In the genomic region with DNA sequence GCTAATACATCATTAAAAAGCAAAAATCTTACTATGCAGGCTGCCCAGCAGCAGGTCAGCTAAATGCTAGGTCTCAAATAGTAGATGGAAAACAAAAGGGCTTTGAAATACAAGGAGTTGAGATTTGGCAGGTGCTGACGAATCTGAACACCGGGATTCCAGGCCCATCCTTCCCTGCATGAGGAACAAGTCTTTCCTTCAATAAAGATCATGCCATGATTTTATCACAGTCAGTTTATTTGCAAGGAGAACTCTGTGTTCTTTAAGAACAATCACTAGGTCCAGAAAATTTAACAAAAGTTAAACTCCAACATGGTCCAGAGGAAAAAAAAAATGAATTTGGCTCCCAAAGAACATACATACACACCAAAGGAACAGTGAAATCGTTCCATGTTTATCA, we compare ENCODE assay signal across 3 cellular contexts.
"Had no signal": no experiment of that assay in that cellular context is flagged by ENCODE, and none has a peak within 500 bp of the region (broad histone marks: within the 10 kb centered on the region; RNA-seq: fewer than 3 reads in every experiment).

No MANE protein-coding gene starts in this region.

- H3K4me3 ChIP-seq: GM12878 had no signal

- ATAC-seq: GM12878 had no signal

- DNase-seq: GDM1, GF-D8 had no signal
